1 cellular context compared by ENCODE assay signal in genomic region chr15:23039151-23039916, GRCh38.
TF ChIP-seq lines count a peak whose summit lies in the region.

Gene TUBGCP5 (minus strand): TSS chr15:23039569. CDS start chr15:23039543, 26 bp downstream.

TF ChIP-seq in HepG2, 621 proteins besides CTCF, POLR2A, EP300 and RAD21 (continued from another document and continues in another):
- TF ChIP-seq ZGPAT (CRISPR knock-in tag; IDR thresholded peaks at IDR 0.05) (peak; percentile 80), PREB (CRISPR knock-in tag; IDR thresholded peaks at IDR 0.05) (no peak), TEAD3 (CRISPR knock-in tag; optimal IDR thresholded peaks at IDR 0.05; ENCODE audit: borderline replicate concordance) (peak; percentile 32), HMG20A (CRISPR knock-in tag; IDR thresholded peaks at IDR 0.05; ENCODE audit: borderline replicate concordance) (no peak), ZNF687 (CRISPR knock-in tag; IDR thresholded peaks at IDR 0.05) (peak; percentile 88), MEIS1 (CRISPR knock-in tag; IDR thresholded peaks at IDR 0.05; ENCODE audit: borderline replicate concordance) (no peak), ZNF547 (CRISPR knock-in tag; IDR thresholded peaks at IDR 0.05) (0 out of 2 replicates have a peak, but pooled peaks have one; percentile 32), GTF2F1 (IDR thresholded peaks at IDR 0.05; ENCODE audit: low read length) (no peak), ZNF331 (CRISPR knock-in tag; IDR thresholded peaks at IDR 0.05) (no peak; the same call in 1 of the 2 replicates), ZFP36L1 (CRISPR knock-in tag; IDR thresholded peaks at IDR 0.05) (no peak), EEA1 (CRISPR knock-in tag; IDR thresholded peaks at IDR 0.05; ENCODE audit: borderline replicate concordance) (no peak; the same call in 1 of the 2 replicates), PITX1 (CRISPR knock-in tag; IDR thresholded peaks at IDR 0.05) (no peak; the same call in 1 of the 2 replicates), ZMYM3 (CRISPR knock-in tag; IDR thresholded peaks at IDR 0.05) (no peak), ZNF3 (CRISPR knock-in tag; IDR thresholded peaks at IDR 0.05) (no peak), ZNF574 (CRISPR knock-in tag; IDR thresholded peaks at IDR 0.05) (peak; percentile 49; the same call in 1 of the 2 replicates), GLI4 (CRISPR knock-in tag; IDR thresholded peaks at IDR 0.05; ENCODE audit: borderline replicate concordance) (0 out of 2 replicates have a peak, but pooled peaks have one; percentile 28), DBP (CRISPR knock-in tag; IDR thresholded peaks at IDR 0.05; ENCODE audit: not compliant biosample characterization) (no peak), ZNF7 (CRISPR knock-in tag; IDR thresholded peaks at IDR 0.05) (no peak), ZNF446 (CRISPR knock-in tag; IDR thresholded peaks at IDR 0.05) (no peak), FOXP1 (IDR thresholded peaks at IDR 0.05) (no peak), FOXP1 (CRISPR knock-in tag; IDR thresholded peaks at IDR 0.05) (no peak), E2F1 (CRISPR knock-in tag; IDR thresholded peaks at IDR 0.05) (peak; percentile 92), RERE (CRISPR knock-in tag; IDR thresholded peaks at IDR 0.05; ENCODE audit: low read depth) (no peak), ZBTB3 (CRISPR knock-in tag; IDR thresholded peaks at IDR 0.05; ENCODE audit: borderline replicate concordance, low read depth) (no peak), ZNF256 (CRISPR knock-in tag; conservative IDR thresholded peaks at IDR 0.05) (no peak; the same call in 1 of the 2 replicates), ZNF724P (CRISPR knock-in tag; IDR thresholded peaks at IDR 0.05; ENCODE audit: borderline replicate concordance) (peak; percentile 91), ZNF232 (CRISPR knock-in tag; IDR thresholded peaks at IDR 0.05; ENCODE audit: borderline replicate concordance) (no peak), IRX3 (CRISPR knock-in tag; IDR thresholded peaks at IDR 0.05; ENCODE audit: borderline replicate concordance, low read depth) (no peak), ZMYM2 (CRISPR knock-in tag; IDR thresholded peaks at IDR 0.05) (no peak), GLMP (CRISPR knock-in tag; IDR thresholded peaks at IDR 0.05; ENCODE audit: borderline replicate concordance) (no peak), TBL1XR1 (IDR thresholded peaks at IDR 0.05; ENCODE audit: borderline replicate concordance, low read length, partially characterized antibody) (peak; percentile 15), RCOR2 (CRISPR knock-in tag; IDR thresholded peaks at IDR 0.05) (no peak), SP140L (CRISPR knock-in tag; IDR thresholded peaks at IDR 0.05; ENCODE audit: borderline replicate concordance) (no peak), ZNF609 (CRISPR knock-in tag; IDR thresholded peaks at IDR 0.05; ENCODE audit: borderline replicate concordance) (no peak)
